In genomic region chr10:131648386-131649020, GRCh38 we compare ENCODE assay signal across 20 cellular contexts.
DNase-seq lines count a peak whose midpoint lies in the region; ATAC-seq and TF ChIP-seq lines count a peak whose summit lies in the region.
"Had no signal": no experiment of that assay in that cellular context is flagged by ENCODE, and none has a peak within 500 bp of the region (broad histone marks: within the 10 kb centered on the region; RNA-seq: fewer than 3 reads in every experiment).

No MANE protein-coding gene starts in this region.

- no peak for ATAC-seq in GM19452 (IDR thresholded peaks at IDR 0.05; ENCODE audit: unreplicated experiment)
- ATAC-seq: CD8-positive, alpha-beta T cell had no signal

- no peak overlapping the region for H3K4me3 Mint-ChIP-seq in osteocyte (ENCODE audit: unreplicated experiment)
- H3K4me3 Mint-ChIP-seq: B cell; CD4-positive, CD25-positive, alpha-beta regulatory T cell; CD8-positive, alpha-beta T cell; H9; HFFc6 had no signal

- H3K27me3 Mint-ChIP-seq in osteocyte (ENCODE audit: unreplicated experiment), result no peaks in the 10 kb centered on the region

- H3K4me1 Mint-ChIP-seq in osteocyte (ENCODE audit: unreplicated experiment), result no peaks in the 10 kb centered on the region

- TF ChIP-seq CTCF in VCaP (conservative IDR thresholded peaks at IDR 0.05) (no peak), osteocyte (IDR thresholded peaks at IDR 0.05) (no peak), coronary artery (IDR thresholded peaks at IDR 0.05) (no peak)

- peak; percentile 11 for DNase-seq in activated CD8-positive, alpha-beta memory T cell treated with anti-CD3 and anti-CD28 coated beads for 24 hours
- no peak for DNase-seq in activated CD8-positive, alpha-beta memory T cell treated with anti-CD3 and anti-CD28 coated beads, Interleukin-2, amount 50 U/mL, for 48 hours
- peak; percentile 43 for DNase-seq in islet precursor cell
- DNase-seq in osteocyte (ENCODE audit: extremely low spot score, unreplicated experiment), result peak; percentile 49
- no peak for DNase-seq in coronary artery (ENCODE audit: low spot score)
- DNase-seq in medulla oblongata (ENCODE audit: extremely low spot score), result no peak
- DNase-seq: Caco-2; CD4-positive, CD25-positive, alpha-beta regulatory T cell; CD8-positive, alpha-beta T cell; DMS153; DND-41; GM23248; H9; HFFc6 had no signal

- no peak overlapping the region for H3K27ac Mint-ChIP-seq in osteocyte (ENCODE audit: unreplicated experiment)
- H3K27ac Mint-ChIP-seq: B cell; CD4-positive, CD25-positive, alpha-beta regulatory T cell; CD8-positive, alpha-beta T cell; H9; HFFc6 had no signal

- H3K9me3 Mint-ChIP-seq in osteocyte (ENCODE audit: unreplicated experiment), result peaks cover 34% of the 10 kb centered on the region
- H3K9me3 Mint-ChIP-seq: CD8-positive, alpha-beta T cell had no signal

- H3K4me3 ChIP-seq in coronary artery, result no peak overlapping the region
- H3K4me3 ChIP-seq: BLaER1, GM23248 had no signal

- H3K27ac ChIP-seq in VCaP (peak overlapping the region; percentile 54), coronary artery (no peak overlapping the region)
- H3K27ac ChIP-seq: 22Rv1, BLaER1, C4-2B, GM23248 had no signal

- no peaks in the 10 kb centered on the region for H3K36me3 Mint-ChIP-seq in osteocyte (ENCODE audit: unreplicated experiment)
- H3K36me3 Mint-ChIP-seq: CD4-positive, CD25-positive, alpha-beta regulatory T cell; CD8-positive, alpha-beta T cell had no signal

Comparison
In these comparisons a context has a peak if more than half of its experiments do, and no peak if none do; other contexts are left out.
1. DNase-seq: peak in activated CD8-positive, alpha-beta memory T cell treated with anti-CD3 and anti-CD28 coated beads for 24 hours (single experiment), islet precursor cell (single experiment) and osteocyte (single experiment); none in activated CD8-positive, alpha-beta memory T cell treated with anti-CD3 and anti-CD28 coated beads, Interleukin-2, amount 50 U/mL, for 48 hours (single experiment), coronary artery (single experiment) and medulla oblongata (single experiment).